ENCODE assay signal across 10 cellular contexts in the genomic region with DNA sequence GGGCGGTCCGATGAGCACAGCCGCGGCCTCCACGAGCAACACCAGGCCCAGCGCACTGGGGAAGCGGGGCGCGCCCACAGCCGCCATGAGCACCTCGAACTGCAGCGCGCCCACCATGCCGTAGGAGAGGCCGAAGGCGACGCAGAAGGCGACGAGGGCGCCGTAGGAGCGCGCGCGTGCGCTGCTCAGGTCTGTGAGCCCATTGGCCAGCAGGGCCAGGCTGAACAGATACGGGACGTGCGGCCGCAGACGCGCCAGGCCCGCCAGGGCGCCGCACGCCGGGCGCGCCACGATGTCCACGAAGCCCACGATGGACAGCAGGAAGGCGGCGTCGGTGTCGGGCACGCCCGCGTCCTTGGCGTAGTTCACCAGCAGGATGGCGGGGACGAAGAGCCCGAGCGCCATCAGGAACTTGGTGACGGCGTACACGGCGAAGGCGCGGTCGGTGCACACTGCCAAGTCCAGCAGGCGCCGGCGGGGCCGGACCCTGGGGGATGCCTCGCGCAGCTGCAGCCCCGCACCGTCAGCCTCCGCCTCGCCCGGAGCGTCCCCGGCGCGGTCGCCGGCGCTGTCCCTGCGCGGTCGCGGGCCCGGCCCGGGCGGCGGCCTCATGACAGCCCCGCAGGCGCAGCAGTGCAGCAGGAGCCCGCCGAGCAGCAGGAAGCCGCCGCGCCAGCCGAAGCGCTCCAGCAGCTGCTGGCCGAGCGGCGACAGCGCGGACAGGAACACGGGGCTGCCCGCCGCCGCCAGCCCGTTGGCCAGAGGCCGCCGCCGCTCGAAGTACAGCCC. TPM values are rescaled to one million over a fixed set of nuclear protein-coding genes. Genes with fewer than 3 reads are reported as not detected.
DNase-seq lines count a peak whose midpoint lies in the region; ATAC-seq, FAIRE-seq and TF ChIP-seq lines count a peak whose summit lies in the region.
"Had no signal": no experiment of that assay in that cellular context is flagged by ENCODE, and none has a peak within 500 bp of the region (broad histone marks: within the 10 kb centered on the region; RNA-seq: fewer than 3 reads in every experiment).

No MANE protein-coding gene starts in this region.

- intact Hi-C loops in Caco-2 (cut with micrococcal nuclease; ENCODE audit: unreplicated experiment): no loop called here

- H3K9me3 Mint-ChIP-seq in Caco-2 (ENCODE audit: unreplicated experiment): no peaks in the 10 kb centered on the region

- H3K9ac ChIP-seq in H1 (replicated peaks in 1 of 4; ENCODE audit: extremely low read depth in 1 of 4, low read depth in 3 of 4, low read length in 3 of 4) (no peak overlapping the region), mesenchymal stem cell (ENCODE audit: low read length) (no peak overlapping the region)

- POLR2A ChIA-PET in H1 (lab: Charles Lee; ENCODE audit: partially characterized antibody) (interaction anchor here (0.9 to 1.5 kb wide), 5 partner anchors 9 to 17 kb away, joined by 3 to 6 read pairs (median 4); no protein-coding TSS in a partner anchor), Caco-2 (lab: Charles Lee) (no interaction called here)

- peak overlapping the region; percentile 24 to 48 (median 30); a peak in 7 of 8 replicates for H3K4me3 ChIP-seq in H1 (ENCODE audit: extremely low read depth in 1 of 4, insufficient read depth in 2 of 4, low read depth in 3 of 4, low read length in 4 of 4)
- H3K4me3 ChIP-seq in mesenchymal stem cell (ENCODE audit: insufficient read depth in 1 of 2, low read depth in 1 of 2, low read length in 2 of 2): peak overlapping the region; percentile 48 to 67
- no peak overlapping the region for H3K4me3 ChIP-seq in Caco-2 (ENCODE audit: low read depth, low read length)
- H3K4me3 ChIP-seq: K562 had no signal

- no peak overlapping the region for H2BK5ac ChIP-seq in H1 (ENCODE audit: low read depth, low read length)
- no peak overlapping the region for H2BK5ac ChIP-seq in mesenchymal stem cell (ENCODE audit: low read depth, low read length, poor library complexity, severe bottlenecking)

- peak overlapping the region; percentile 89 for H4K91ac ChIP-seq in H1 (replicated peaks; ENCODE audit: insufficient read length, low read length)
- H4K91ac ChIP-seq in mesenchymal stem cell (ENCODE audit: low read length): no peak overlapping the region

- H3K36me3 Mint-ChIP-seq in Caco-2 (ENCODE audit: insufficient read depth, unreplicated experiment): peaks cover 8% of the 10 kb centered on the region
- H3K36me3 Mint-ChIP-seq: activated naive CD8-positive, alpha-beta T cell had no signal

- WGBS in H1 (ENCODE audit: extremely low coverage in 1 of 2, insufficient coverage in 1 of 2, insufficient read length in 1 of 2, insufficient replicate concordance in 2 of 2, low coverage in 1 of 2, low lambda C conversion rate in 2 of 2, missing lambda C conversion rate in 1 of 2), 2 experiments: 18% methylated on average over 101 of the region's 110 CpGs; no CpG with 5 or more reads in 1 of the 2 experiments
- 6% methylated on average over 85 of the region's 110 CpGs for WGBS in mesenchymal stem cell

- H3K4ac ChIP-seq in H1 (replicated peaks; ENCODE audit: insufficient read length, low read depth, low read length) (peak overlapping the region; percentile 21), mesenchymal stem cell (ENCODE audit: low read depth in 1 of 2, low read length in 2 of 2) (no peak overlapping the region)

- no peaks in the 10 kb centered on the region for H3K27me3 Mint-ChIP-seq in Caco-2 (ENCODE audit: insufficient read depth, unreplicated experiment)

- H3K36me3 ChIP-seq in H1 (ENCODE audit: control insufficient read depth in 2 of 4, insufficient read depth in 4 of 4, low read length in 3 of 4) (no peaks in the 10 kb centered on the region), mesenchymal stem cell (ENCODE audit: control insufficient read depth in 1 of 2, insufficient read depth in 2 of 2, low read depth in 1 of 2, low read length in 2 of 2) (peaks cover 4 to 30% of the 10 kb centered on the region in 2 experiments), Caco-2 (ENCODE audit: control insufficient read depth, insufficient read depth, low read length) (no peaks in the 10 kb centered on the region)

- H3K18ac ChIP-seq in H1 (ENCODE audit: extremely low read depth, low read length) (no peak overlapping the region; the same call in 1 of the 2 replicates), mesenchymal stem cell (ENCODE audit: low read depth in 1 of 2, low read length in 2 of 2) (peak overlapping the region; percentile 2 to 61)

- H3K27me3 ChIP-seq in H1 (replicated peaks in 1 of 4; ENCODE audit: control insufficient read depth in 3 of 4, extremely low read depth in 1 of 4, insufficient read depth in 3 of 4, low read length in 3 of 4) (peaks cover 7 to 37% (median 33%) of the 10 kb centered on the region in 4 experiments), mesenchymal stem cell (ENCODE audit: control insufficient read depth in 1 of 2, insufficient read depth in 1 of 2, low read length in 2 of 2) (peaks cover 23 to 43% of the 10 kb centered on the region in 2 experiments), Caco-2 (replicated peaks; ENCODE audit: control insufficient read depth, insufficient read depth, low read length) (no peaks in the 10 kb centered on the region)

- H3K27ac ChIP-seq in H1 (ENCODE audit: low read depth, low read length) (no peak overlapping the region), mesenchymal stem cell (ENCODE audit: low read length, poor library complexity, severe bottlenecking) (no peak overlapping the region)

- TF ChIP-seq POLR2A in H1 (IDR thresholded peaks at IDR 0.05; ENCODE audit: control extremely low read depth in 1 of 2, low read depth in 2 of 2, low read length in 2 of 2): no peak

- no peak overlapping the region for H2AK5ac ChIP-seq in H1 (ENCODE audit: low read depth, low read length)
- H2AK5ac ChIP-seq in mesenchymal stem cell (ENCODE audit: low read length, severe bottlenecking): no peak overlapping the region

- no peak overlapping the region for H3K27ac Mint-ChIP-seq in Caco-2 (ENCODE audit: unreplicated experiment)
- H3K27ac Mint-ChIP-seq: activated naive CD8-positive, alpha-beta T cell had no signal

- H2BK12ac ChIP-seq in H1 (ENCODE audit: low read depth, low read length) (peak overlapping the region; percentile 77; the same call in 1 of the 2 replicates), mesenchymal stem cell (ENCODE audit: low read length in 2 of 2) (peak overlapping the region in 1 of 2 experiments; percentile 43)

- peak overlapping the region; percentile 54 for H4K5ac ChIP-seq in H1 (ENCODE audit: insufficient read length, low read depth, low read length)

- TF ChIP-seq RAD21 in H1 (IDR thresholded peaks at IDR 0.05 in 1 of 2, conservative IDR thresholded peaks at IDR 0.05 in 1 of 2; ENCODE audit: low read depth in 2 of 2, low read length in 2 of 2): no peak

- no peaks in the 10 kb centered on the region for H3K79me1 ChIP-seq in H1 (ENCODE audit: low read depth, low read length)
- no peaks in the 10 kb centered on the region for H3K79me1 ChIP-seq in mesenchymal stem cell (replicated peaks; ENCODE audit: low read length, poor library complexity, severe bottlenecking)

- H3K4me2 ChIP-seq in H1 (ENCODE audit: insufficient read depth in 1 of 2, low read depth in 2 of 2, low read length in 2 of 2) (peak overlapping the region; percentile 66 to 80), mesenchymal stem cell (ENCODE audit: low read length, poor library complexity, severe bottlenecking) (peak overlapping the region; percentile 78)

- peaks cover 3% of the 10 kb centered on the region for H3K23me2 ChIP-seq in H1 (ENCODE audit: low read depth, low read length)

- H3K4me3 Mint-ChIP-seq in Caco-2 (ENCODE audit: unreplicated experiment): no peak overlapping the region
- H3K4me3 Mint-ChIP-seq: activated naive CD8-positive, alpha-beta T cell had no signal

- BruUV-seq in Caco-2 (replicated peaks; lab: Mats Ljungman, UMichigan): no TSS peak

- peak overlapping the region; percentile 86; the same call in 1 of the 2 replicates for H2AFZ ChIP-seq in H1 (ENCODE audit: low read length)
- peak overlapping the region; percentile 66 for H2AFZ ChIP-seq in mesenchymal stem cell (ENCODE audit: low read depth, low read length)

- H3K23ac ChIP-seq in H1 (ENCODE audit: insufficient read length): no peak overlapping the region
- H3K23ac ChIP-seq in mesenchymal stem cell (ENCODE audit: low read length in 2 of 2): peak overlapping the region in 1 of 2 experiments; percentile 34

- H4K8ac ChIP-seq in H1 (ENCODE audit: extremely low read depth, insufficient read depth, low read length) (peak overlapping the region; percentile 86), mesenchymal stem cell (ENCODE audit: low read length) (peak overlapping the region; percentile 3)

- H3K14ac ChIP-seq in H1 (ENCODE audit: insufficient read length) (no peak overlapping the region), mesenchymal stem cell (ENCODE audit: low read length in 2 of 2) (peak overlapping the region in 1 of 2 experiments; percentile 85)

- no peak for FAIRE-seq in H1 (lab: Jason Lieb, UNC)
- FAIRE-seq: K562 had no signal

- no peak overlapping the region; the same call in 1 of the 2 replicates for H2BK15ac ChIP-seq in H1 (ENCODE audit: low read length)
- no peak overlapping the region for H2BK15ac ChIP-seq in mesenchymal stem cell (ENCODE audit: low read depth, poor library complexity, severe bottlenecking)

- H2BK20ac ChIP-seq in H1 (ENCODE audit: low read length): 0 out of 2 replicates have a peak overlapping the region, but pooled peaks have one; percentile 80

- DNase-seq in stimulated activated CD4-positive, alpha-beta T cell treated with anti-CD3 and anti-CD28 coated beads, Interleukin-15, amount 100 ng/mL, for 24 hours: peak; percentile 30
- DNase-seq in stimulated activated CD4-positive, alpha-beta T cell treated with anti-CD3 and anti-CD28 coated beads, Interleukin-4, amount 100 ng/mL, for 24 hours: no peak
- DNase-seq in H1 (ENCODE audit: low read depth in 1 of 2, low spot score in 2 of 2) (peak in 1 of 2 experiments; percentile 75), mesenchymal stem cell (peak; percentile 39), SW 1271 (lab: John Stamatoyannopoulos, UW) (no peak), NOMO-1 treated with dmso at 0.1 percent for 144 hours (lab: John Stamatoyannopoulos, UW; ENCODE audit: unreplicated experiment) (no peak), Caco-2 (no peak)

- H3K9me3 ChIP-seq in H1 (ENCODE audit: insufficient read depth in 2 of 2, low read depth in 1 of 2, low read length in 1 of 2) (no peaks in the 10 kb centered on the region), mesenchymal stem cell (ENCODE audit: control insufficient read depth, low read length) (no peaks in the 10 kb centered on the region), Caco-2 (no peaks in the 10 kb centered on the region)

- H3K4me1 Mint-ChIP-seq in Caco-2 (ENCODE audit: low read depth, unreplicated experiment): peaks cover 6% of the 10 kb centered on the region

- H4K20me1 ChIP-seq in H1 (replicated peaks in 1 of 2; ENCODE audit: control insufficient read depth in 1 of 2, insufficient read depth in 2 of 2, low read length in 2 of 2): peaks cover 0 to 1% of the 10 kb centered on the region in 2 experiments

- no peak overlapping the region for H3K56ac ChIP-seq in H1 (replicated peaks; ENCODE audit: insufficient read length, low read depth, low read length)

- H3K79me2 ChIP-seq in H1 (ENCODE audit: control insufficient read depth in 1 of 2, insufficient read depth in 2 of 2, low read length in 2 of 2): no peaks in the 10 kb centered on the region

- TF ChIP-seq CTCF in H1 (IDR thresholded peaks at IDR 0.05; ENCODE audit: control extremely low read depth in 1 of 3, insufficient read depth in 1 of 3, low read depth in 1 of 3, low read length in 3 of 3): no peak
- TF ChIP-seq CTCF in Caco-2 (IDR thresholded peaks at IDR 0.05; ENCODE audit: insufficient read depth in 1 of 2, low read depth in 1 of 2, low read length in 1 of 2, severe bottlenecking in 1 of 2, unreplicated experiment in 1 of 2): no peak

- no peak for ATAC-seq in GM21737 (IDR thresholded peaks at IDR 0.05; ENCODE audit: unreplicated experiment)
- ATAC-seq: K562 had no signal

- H2BK120ac ChIP-seq in H1 (replicated peaks; ENCODE audit: low read depth, low read length) (no peak overlapping the region), mesenchymal stem cell (ENCODE audit: low read depth, low read length) (no peak overlapping the region)

- no peak for TF ChIP-seq EP300 in H1 (IDR thresholded peaks at IDR 0.05; ENCODE audit: borderline replicate concordance in 1 of 2, low read depth in 2 of 2, low read length in 2 of 2)

- peaks cover 0 to 25% (median 18%) of the 10 kb centered on the region in 4 experiments; a peak in 6 of 7 replicates for H3K4me1 ChIP-seq in H1 (replicated peaks in 1 of 4; ENCODE audit: control insufficient read depth in 3 of 4, insufficient read depth in 4 of 4, low read length in 3 of 4)
- peaks cover 18% of the 10 kb centered on the region for H3K4me1 ChIP-seq in mesenchymal stem cell (ENCODE audit: control insufficient read depth, insufficient read depth, low read depth, low read length)
- H3K4me1 ChIP-seq in Caco-2: peaks cover 3% of the 10 kb centered on the region; the same call in 1 of the 2 replicates

- CTCF ChIA-PET in H1 (lab: Charles Lee; ENCODE audit: partially characterized antibody): interaction anchor here (0.9 to 2.0 kb wide), 11 partner anchors 8 to 63 kb away, joined by 3 to 11 read pairs (median 3); no protein-coding TSS in a partner anchor
- CTCF ChIA-PET in Caco-2 (lab: Charles Lee): no interaction called here

RNA-seq across cellular contexts. Expression of a gene that starts 2.9 kb away (rescaled TPM):
- total RNA-seq in H1 (2021; fragmentation: NEBNext Ultra II Directional; extraction: Animal tissue kit (Norgen Biotek cat#: 25700)): not detected in 2 replicates
- polyA plus RNA-seq in H1 (2011; rRNA removed): 0.70 and 1.2 TPM in 2 replicates
- polyA plus RNA-seq in H1 (2011; cell fraction: cytosol; rRNA removed): 0.62 TPM
- 0.44 TPM for polyA plus RNA-seq in H1 (2011; cell fraction: nucleus; rRNA removed)
- polyA plus RNA-seq in H1 (2012, experiment 1 of 2): 0.69 to 1.6 TPM (median 1.3 TPM) in 4 replicates
- 0.43 TPM for polyA plus RNA-seq in H1 (2012, experiment 2 of 2)
- 0.28 TPM for polyA plus RNA-seq in H1 (2013, experiment 1 of 2)
- polyA plus RNA-seq in H1 (2013, experiment 2 of 2): 0.17 TPM
- not detected in 2 replicates for polyA minus RNA-seq in H1 (2011; rRNA and poly(A)+ RNA removed)
- not detected for polyA minus RNA-seq in H1 (2011; cell fraction: cytosol; rRNA and poly(A)+ RNA removed)
- 0.40 TPM for polyA minus RNA-seq in H1 (2011; cell fraction: nucleus; rRNA and poly(A)+ RNA removed)
- not detected for polyA plus RNA-seq in mesenchymal stem cell (2013, experiment 1 of 2)
- not detected for polyA plus RNA-seq in mesenchymal stem cell (2013, experiment 2 of 2)
- total RNA-seq in Caco-2 (2022): not detected in 2 replicates
- total RNA-seq: K562 had no signal
- polyA plus RNA-seq: K562 had no signal

RNA-seq across cellular contexts. Expression of a gene that starts 23.8 kb away (rescaled TPM):
- 22.9 and 26.2 TPM in 2 replicates for total RNA-seq in H1 (2021; fragmentation: NEBNext Ultra II Directional; extraction: Animal tissue kit (Norgen Biotek cat#: 25700))
- 20.4 and 26.7 TPM in 2 replicates for polyA plus RNA-seq in H1 (2011; rRNA removed)
- polyA plus RNA-seq in H1 (2011; cell fraction: cytosol; rRNA removed): 34.3 TPM
- 80.4 TPM for polyA plus RNA-seq in H1 (2011; cell fraction: nucleus; rRNA removed)
- 14.3 to 28.4 TPM (median 26.6 TPM) in 4 replicates for polyA plus RNA-seq in H1 (2012, experiment 1 of 2)
- polyA plus RNA-seq in H1 (2012, experiment 2 of 2): 17.5 TPM
- 13.5 TPM for polyA plus RNA-seq in H1 (2013, experiment 1 of 2)
- polyA plus RNA-seq in H1 (2013, experiment 2 of 2): 13.1 TPM
- 24.3 and 33.6 TPM in 2 replicates for polyA minus RNA-seq in H1 (2011; rRNA and poly(A)+ RNA removed)
- 15.3 TPM for polyA minus RNA-seq in H1 (2011; cell fraction: cytosol; rRNA and poly(A)+ RNA removed)
- 33.8 TPM for polyA minus RNA-seq in H1 (2011; cell fraction: nucleus; rRNA and poly(A)+ RNA removed)
- 5.7 TPM for polyA plus RNA-seq in mesenchymal stem cell (2013, experiment 1 of 2)
- 5.9 TPM for polyA plus RNA-seq in mesenchymal stem cell (2013, experiment 2 of 2)
- 40.2 and 41.1 TPM in 2 replicates for total RNA-seq in Caco-2 (2022)

RNA-seq across cellular contexts. Expression of a gene that starts 29.4 kb away (rescaled TPM):
- total RNA-seq in H1 (2021; fragmentation: NEBNext Ultra II Directional; extraction: Animal tissue kit (Norgen Biotek cat#: 25700)): 5.4 and 7.2 TPM in 2 replicates
- polyA plus RNA-seq in H1 (2011; rRNA removed): 10.0 and 13.9 TPM in 2 replicates
- 5.2 TPM for polyA plus RNA-seq in H1 (2011; cell fraction: cytosol; rRNA removed)
- polyA plus RNA-seq in H1 (2011; cell fraction: nucleus; rRNA removed): 14.7 TPM
- polyA plus RNA-seq in H1 (2012, experiment 1 of 2): 2.3 to 7.1 TPM (median 5.9 TPM) in 4 replicates
- 3.2 TPM for polyA plus RNA-seq in H1 (2012, experiment 2 of 2)
- polyA plus RNA-seq in H1 (2013, experiment 1 of 2): 5.7 TPM
- 5.2 TPM for polyA plus RNA-seq in H1 (2013, experiment 2 of 2)
- polyA minus RNA-seq in H1 (2011; rRNA and poly(A)+ RNA removed): 0.54 and 1.1 TPM in 2 replicates
- 5.6 TPM for polyA minus RNA-seq in H1 (2011; cell fraction: cytosol; rRNA and poly(A)+ RNA removed)
- 1.5 TPM for polyA minus RNA-seq in H1 (2011; cell fraction: nucleus; rRNA and poly(A)+ RNA removed)
- polyA plus RNA-seq in mesenchymal stem cell (2013, experiment 1 of 2): 0.33 TPM
- polyA plus RNA-seq in mesenchymal stem cell (2013, experiment 2 of 2): 0.30 TPM
- 4.4 and 4.9 TPM in 2 replicates for total RNA-seq in Caco-2 (2022)

Comparison
In these comparisons a context has a peak if more than half of its experiments do, and no peak if none do; other contexts are left out.
1. DNase-seq: peak in stimulated activated CD4-positive, alpha-beta T cell treated with anti-CD3 and anti-CD28 coated beads, Interleukin-15, amount 100 ng/mL, for 24 hours (single experiment) and mesenchymal stem cell (single experiment); none in stimulated activated CD4-positive, alpha-beta T cell treated with anti-CD3 and anti-CD28 coated beads, Interleukin-4, amount 100 ng/mL, for 24 hours (single experiment), SW 1271 (0 of 2), NOMO-1 treated with dmso at 0.1 percent for 144 hours (single experiment) and Caco-2 (0 of 2).